In the genomic region with DNA sequence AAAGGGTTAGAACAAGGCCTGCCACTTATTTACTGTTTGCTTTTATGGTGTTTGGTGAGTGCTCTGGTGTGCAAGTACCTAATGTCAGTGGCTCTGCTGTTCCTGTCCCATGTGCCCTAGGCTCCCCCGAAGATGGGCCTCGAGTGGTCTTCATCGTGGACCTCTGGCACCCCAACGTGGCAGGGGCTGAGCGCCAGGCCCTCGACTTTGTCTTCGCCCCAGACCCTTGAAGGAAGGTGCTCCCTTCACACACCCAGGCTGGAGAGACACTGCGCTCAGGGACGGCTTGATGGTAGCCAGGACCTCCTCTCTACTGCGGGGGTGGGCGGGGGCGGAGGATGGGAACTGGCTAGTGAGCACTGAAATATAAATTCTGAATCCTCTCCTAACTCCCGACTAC, we compare ENCODE assay signal across 1 cellular context.
TF ChIP-seq lines count a peak whose summit lies in the region.

No MANE protein-coding gene starts in this region.

TF ChIP-seq in K562, 482 proteins besides CTCF, POLR2A, EP300 and RAD21:
- TF ChIP-seq FOS (IDR thresholded peaks at IDR 0.05; ENCODE audit: extremely low read depth, insufficient read length) (no peak), SMAD3 (CRISPR knock-in tag; conservative IDR thresholded peaks at IDR 0.05) (no peak), POLR2G (IDR thresholded peaks at IDR 0.05; ENCODE audit: low read depth, low read length) (peak; percentile 47), POLR2B (IDR thresholded peaks at IDR 0.05; ENCODE audit: low read depth, partially characterized antibody) (peak; percentile 34), HDAC8 (tag; IDR thresholded peaks at IDR 0.05) (no peak)
